Comparison of ENCODE assay signal across 1 cellular context in genomic region chr5:180832638-180833068, GRCh38.
TF ChIP-seq lines count a peak whose summit lies in the region.

No MANE protein-coding gene starts in this region.

TF ChIP-seq in K562, 482 proteins besides CTCF, POLR2A, EP300 and RAD21:
- TF ChIP-seq, protein P1, sequence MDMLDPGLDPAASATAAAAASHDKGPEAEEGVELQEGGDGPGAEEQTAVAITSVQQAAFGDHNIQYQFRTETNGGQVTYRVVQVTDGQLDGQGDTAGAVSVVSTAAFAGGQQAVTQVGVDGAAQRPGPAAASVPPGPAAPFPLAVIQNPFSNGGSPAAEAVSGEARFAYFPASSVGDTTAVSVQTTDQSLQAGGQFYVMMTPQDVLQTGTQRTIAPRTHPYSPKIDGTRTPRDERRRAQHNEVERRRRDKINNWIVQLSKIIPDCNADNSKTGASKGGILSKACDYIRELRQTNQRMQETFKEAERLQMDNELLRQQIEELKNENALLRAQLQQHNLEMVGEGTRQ (CRISPR knock-in tag; IDR thresholded peaks at IDR 0.05): no peak
- no peak for TF ChIP-seq KDM4B (IDR thresholded peaks at IDR 0.05; ENCODE audit: borderline replicate concordance in 2 of 2, low read depth in 1 of 2)
